In genomic region chr10:102904337-102904736, GRCh38 we compare ENCODE assay signal across 35 cellular contexts.
"Had no signal": no experiment of that assay in that cellular context is flagged by ENCODE, and none has a peak within 500 bp of the region (broad histone marks: within the 10 kb centered on the region; RNA-seq: fewer than 3 reads in every experiment).

No MANE protein-coding gene starts in this region.

- H3K9me3 ChIP-seq: Peyer's patch had no signal

- DNase-seq: activated B cell treated with CpG ODN at 0.5 μM for 24 hours; activated CD4-positive, alpha-beta T cell treated with anti-CD3 and anti-CD28 coated beads for 4 hours; activated CD4-positive, CD25-positive, alpha-beta regulatory T cell treated with anti-CD3 and anti-CD28 coated beads, Interleukin-2, amount 50 U/mL, for 72 hours; activated CD8-positive, alpha-beta T cell treated with anti-CD3 and anti-CD28 coated beads for 36 hours; activated gamma-delta T cell; activated naive CD4-positive, alpha-beta T cell treated with anti-CD3 and anti-CD28 coated beads for 36 hours; activated naive CD8-positive, alpha-beta T cell treated with anti-CD3 and anti-CD28 coated beads, Interleukin-2, amount 50 U/mL, for 24 hours; activated T-cell treated with anti-CD3 and anti-CD28 coated beads, Interleukin-2, amount 50 U/mL, for 1 hour; activated T-cell treated with anti-CD3 and anti-CD28 coated beads, Interleukin-2, amount 50 U/mL, for 72 hours; amniotic stem cell; aorta; brain microvascular endothelial cell; central memory CD4-positive, alpha-beta T cell; Kasumi-1; KG1; MM.1S; MV-4-11; NCI-H1092; NCI-H146; NCI-H187; NCI-H2029 treated with DMSO at 0.1 percent for 48 hours; NCI-H2107; NCI-H226; NCI-H446 treated with DMSO at 0.1 percent for 48 hours; NCI-H524; NCI-H69; PC-3; Peyer's patch; RPMI8226; SHP77 treated with DMSO at 0.1 percent for 48 hours; SW 1271; T-helper 1 cell; T-helper 2 cell; T-helper 9 cell had no signal

- H3K36me3 ChIP-seq: brain microvascular endothelial cell, Peyer's patch had no signal

- H3K27me3 ChIP-seq: brain microvascular endothelial cell, Peyer's patch had no signal

- H3K27ac ChIP-seq: brain microvascular endothelial cell, Peyer's patch, VCaP had no signal

- H3K4me3 ChIP-seq: Peyer's patch had no signal

- H3K4me1 ChIP-seq: Peyer's patch had no signal
